ENCODE assay signal across 17 cellular contexts in the genomic region with DNA sequence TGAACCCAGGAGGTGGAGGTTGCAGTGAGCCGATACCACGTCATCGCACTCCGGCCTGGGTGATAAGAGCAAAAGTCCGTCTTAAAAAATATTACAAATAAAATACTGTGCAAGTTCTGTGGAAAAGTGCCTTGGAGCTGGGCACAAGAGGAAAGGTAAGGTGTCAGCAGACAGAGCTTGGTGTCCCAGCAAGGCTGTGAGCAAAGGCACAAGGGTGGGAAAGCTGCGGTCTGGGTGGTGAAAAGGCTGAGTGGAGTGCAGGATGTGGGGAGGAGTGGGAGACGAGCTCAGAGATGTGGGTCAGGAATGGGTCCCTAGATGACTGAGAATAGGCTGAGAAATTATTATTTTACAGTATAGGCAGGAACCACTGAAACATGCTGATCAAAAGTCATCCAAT.
DNase-seq lines count a peak whose midpoint lies in the region; ATAC-seq and TF ChIP-seq lines count a peak whose summit lies in the region.
"Had no signal": no experiment of that assay in that cellular context is flagged by ENCODE, and none has a peak within 500 bp of the region (broad histone marks: within the 10 kb centered on the region; RNA-seq: fewer than 3 reads in every experiment).

No MANE protein-coding gene starts in this region.

- no peaks in the 10 kb centered on the region for H3K36me3 Mint-ChIP-seq in osteocyte (ENCODE audit: unreplicated experiment)

- no peaks in the 10 kb centered on the region for H3K79me1 ChIP-seq in mesenchymal stem cell (replicated peaks; ENCODE audit: low read length, poor library complexity, severe bottlenecking)

- H3K36me3 ChIP-seq in mesenchymal stem cell (ENCODE audit: control insufficient read depth in 1 of 2, insufficient read depth in 2 of 2, low read depth in 1 of 2, low read length in 2 of 2) (no peaks in the 10 kb centered on the region), vagina (no peaks in the 10 kb centered on the region)

- no peak overlapping the region for H3K4me3 ChIP-seq in mesenchymal stem cell (ENCODE audit: insufficient read depth in 1 of 2, low read depth in 1 of 2, low read length in 2 of 2)
- no peak overlapping the region for H3K4me3 ChIP-seq in vagina
- H3K4me3 ChIP-seq: A549 had no signal

- peak; percentile 44 for DNase-seq in activated CD8-positive, alpha-beta memory T cell treated with anti-CD3 and anti-CD28 coated beads for 24 hours
- no peak for DNase-seq in activated CD8-positive, alpha-beta memory T cell treated with anti-CD3 and anti-CD28 coated beads, Interleukin-2, amount 50 U/mL, for 48 hours
- DNase-seq in mesenchymal stem cell (no peak), osteocyte (ENCODE audit: extremely low spot score, unreplicated experiment) (peak; percentile 65), vagina (ENCODE audit: extremely low spot score in 2 of 2) (peak; percentile 49 to 62), EL (no peak), epidermal melanocyte (ENCODE audit: insufficient read length, low spot score) (no peak)
- DNase-seq: AML-193; Caco-2; CD4-positive, alpha-beta T cell; GDM1; GOT3; H9 had no signal

- no peak overlapping the region for H3K4me3 Mint-ChIP-seq in osteocyte (ENCODE audit: unreplicated experiment)
- H3K4me3 Mint-ChIP-seq: CD4-positive, alpha-beta T cell; H9 had no signal

- no peak overlapping the region for H3K27ac Mint-ChIP-seq in osteocyte (ENCODE audit: unreplicated experiment)
- H3K27ac Mint-ChIP-seq: CD4-positive, alpha-beta T cell; H9 had no signal

- TF ChIP-seq POLR2A in vagina (IDR thresholded peaks at IDR 0.05): no peak

- H4K91ac ChIP-seq in mesenchymal stem cell (ENCODE audit: low read length): peak overlapping the region; percentile 43

- H2BK12ac ChIP-seq in mesenchymal stem cell (ENCODE audit: low read length in 2 of 2): peak overlapping the region; percentile 33 to 75

- H3K18ac ChIP-seq in mesenchymal stem cell (ENCODE audit: low read depth in 1 of 2, low read length in 2 of 2): peak overlapping the region in 1 of 2 experiments; percentile 5

- no peak overlapping the region for H2AK5ac ChIP-seq in mesenchymal stem cell (ENCODE audit: low read length, severe bottlenecking)

- no peaks in the 10 kb centered on the region for H3K4me1 Mint-ChIP-seq in osteocyte (ENCODE audit: unreplicated experiment)

- H3K27me3 ChIP-seq in mesenchymal stem cell (ENCODE audit: control insufficient read depth in 1 of 2, insufficient read depth in 1 of 2, low read length in 2 of 2) (peaks cover 0 to 22% of the 10 kb centered on the region in 2 experiments), vagina (no peaks in the 10 kb centered on the region)

- H3K9ac ChIP-seq in mesenchymal stem cell (ENCODE audit: low read length): no peak overlapping the region

- no peak overlapping the region for H4K8ac ChIP-seq in mesenchymal stem cell (ENCODE audit: low read length)

- H3K9me3 ChIP-seq in mesenchymal stem cell (ENCODE audit: control insufficient read depth, low read length) (peaks cover 12% of the 10 kb centered on the region), vagina (no peaks in the 10 kb centered on the region)
- H3K9me3 ChIP-seq: A549 had no signal

- TF ChIP-seq CTCF in osteocyte (IDR thresholded peaks at IDR 0.05) (no peak), vagina (IDR thresholded peaks at IDR 0.05) (no peak)

- H3K4me1 ChIP-seq in mesenchymal stem cell (ENCODE audit: control insufficient read depth, insufficient read depth, low read depth, low read length): no peaks in the 10 kb centered on the region
- H3K4me1 ChIP-seq in vagina: no peaks in the 10 kb centered on the region
- H3K4me1 ChIP-seq: A549, Caco-2 had no signal

- 87% methylated on average over 2 of the region's 7 CpGs for WGBS in mesenchymal stem cell

- no peak overlapping the region for H3K4me2 ChIP-seq in mesenchymal stem cell (ENCODE audit: low read length, poor library complexity, severe bottlenecking)
- H3K4me2 ChIP-seq: A549 had no signal

- H2BK5ac ChIP-seq in mesenchymal stem cell (ENCODE audit: low read depth, low read length, poor library complexity, severe bottlenecking): no peak overlapping the region

- no peak overlapping the region for H2AFZ ChIP-seq in mesenchymal stem cell (ENCODE audit: low read depth, low read length)

- H3K27me3 Mint-ChIP-seq in osteocyte (ENCODE audit: unreplicated experiment): peaks cover 34% of the 10 kb centered on the region
- H3K27me3 Mint-ChIP-seq: CD4-positive, alpha-beta T cell had no signal

- no peak overlapping the region for H3K23ac ChIP-seq in mesenchymal stem cell (ENCODE audit: low read length in 2 of 2)

- H3K14ac ChIP-seq in mesenchymal stem cell (ENCODE audit: low read length in 2 of 2): peak overlapping the region in 1 of 2 experiments; percentile 3

- no peak for ATAC-seq in GM19395 (IDR thresholded peaks at IDR 0.05; ENCODE audit: unreplicated experiment)
- ATAC-seq: A549 had no signal

- peaks cover 18% of the 10 kb centered on the region for H3K9me3 Mint-ChIP-seq in osteocyte (ENCODE audit: unreplicated experiment)

- no peak overlapping the region for H3K4ac ChIP-seq in mesenchymal stem cell (ENCODE audit: low read depth in 1 of 2, low read length in 2 of 2)

- intact Hi-C loops in vagina (cut with DNase I): no loop called here

- peak overlapping the region; percentile 93 for H2BK120ac ChIP-seq in mesenchymal stem cell (ENCODE audit: low read depth, low read length)

- H3K27ac ChIP-seq in mesenchymal stem cell (ENCODE audit: low read length, poor library complexity, severe bottlenecking) (no peak overlapping the region), vagina (no peak overlapping the region)
- H3K27ac ChIP-seq: 22Rv1, A549, C4-2B had no signal

- no peak overlapping the region for H2BK15ac ChIP-seq in mesenchymal stem cell (ENCODE audit: low read depth, poor library complexity, severe bottlenecking)

Comparison
In these comparisons a context has a peak if more than half of its experiments do, and no peak if none do; other contexts are left out.
1. DNase-seq: peak in activated CD8-positive, alpha-beta memory T cell treated with anti-CD3 and anti-CD28 coated beads for 24 hours (single experiment), osteocyte (single experiment) and vagina (2 of 2); none in activated CD8-positive, alpha-beta memory T cell treated with anti-CD3 and anti-CD28 coated beads, Interleukin-2, amount 50 U/mL, for 48 hours (single experiment), mesenchymal stem cell (single experiment), EL (single experiment) and epidermal melanocyte (single experiment).